In genomic region chr16:7397901-7398300, GRCh38 we compare ENCODE assay signal across 21 cellular contexts.
DNase-seq lines count a peak whose midpoint lies in the region; ATAC-seq, FAIRE-seq and TF ChIP-seq lines count a peak whose summit lies in the region.
"Had no signal": no experiment of that assay in that cellular context is flagged by ENCODE, and none has a peak within 500 bp of the region (broad histone marks: within the 10 kb centered on the region; RNA-seq: fewer than 3 reads in every experiment).

No MANE protein-coding gene starts in this region.

- peaks cover 2% of the 10 kb centered on the region for H3K9me3 ChIP-seq in effector memory CD4-positive, alpha-beta T cell (ENCODE audit: control insufficient read depth, low read length)
- H3K9me3 ChIP-seq in uterus, result no peaks in the 10 kb centered on the region
- H3K9me3 ChIP-seq: BLaER1 treated with 17β-estradiol and CSF1 and Interleukin-3, amounts not matched to agents 10 nM and 100 nM; body of pancreas; colonic mucosa; gastrocnemius medialis; pancreas had no signal

- intact Hi-C loops in uterus (cut with DNase I; ENCODE audit: low total_unique reads), result no loop called here

- H3K36me3 ChIP-seq in kidney epithelial cell (ENCODE audit: control insufficient read depth, insufficient read depth, low read length) (no peaks in the 10 kb centered on the region), uterus (no peaks in the 10 kb centered on the region)
- H3K36me3 ChIP-seq in effector memory CD4-positive, alpha-beta T cell (ENCODE audit: control insufficient read depth, insufficient read depth, low read length), result no peaks in the 10 kb centered on the region
- H3K36me3 ChIP-seq: BLaER1 treated with 17β-estradiol and CSF1 and Interleukin-3, amounts not matched to agents 10 nM and 100 nM; colonic mucosa; gastrocnemius medialis; pancreas had no signal

- peak; percentile 10 for DNase-seq in H54 (ENCODE audit: insufficient read length, low spot score)
- peak; percentile 9 for DNase-seq in amniotic epithelial cell (ENCODE audit: low read depth)
- DNase-seq in kidney epithelial cell (ENCODE audit: low read depth), result peak; percentile 56
- peak; percentile 1 for DNase-seq in smooth muscle cell of the brain vasculature (ENCODE audit: low read depth, low spot score)
- DNase-seq in activated effector memory CD4-positive, alpha-beta T cell treated with Interleukin-2 at 50 U/mL for 16 hours, result no peak
- DNase-seq in effector memory CD4-positive, alpha-beta T cell, result no peak
- DNase-seq in uterus, result no peak
- DNase-seq: activated CD4-positive, alpha-beta T cell treated with anti-CD3 and anti-CD28 coated beads, Interleukin-2, amount 50 U/mL, for 1 hour; activated CD8-positive, alpha-beta memory T cell treated with anti-CD3 and anti-CD28 coated beads, Interleukin-2, amount 50 U/mL, for 48 hours; activated naive CD4-positive, alpha-beta T cell treated with Interleukin-2 at 50 U/mL for 16 hours; body of pancreas; colonic mucosa; DMS 273 treated with DMSO at 0.1 percent for 48 hours; gastrocnemius medialis; IMR-90; left ventricle myocardium superior; NCI-H345; pancreas had no signal

- H3K27me3 ChIP-seq in kidney epithelial cell (ENCODE audit: control insufficient read depth, insufficient read depth, low read length) (no peaks in the 10 kb centered on the region), uterus (no peaks in the 10 kb centered on the region)
- no peaks in the 10 kb centered on the region for H3K27me3 ChIP-seq in effector memory CD4-positive, alpha-beta T cell (replicated peaks; ENCODE audit: control insufficient read depth, insufficient read depth, low read length, poor library complexity, severe bottlenecking)
- H3K27me3 ChIP-seq: BLaER1 treated with 17β-estradiol and CSF1 and Interleukin-3, amounts not matched to agents 10 nM and 100 nM; body of pancreas; colonic mucosa; gastrocnemius medialis had no signal

- no peak for ATAC-seq in HG03175 (IDR thresholded peaks at IDR 0.05; ENCODE audit: unreplicated experiment)
- ATAC-seq: body of pancreas, gastrocnemius medialis, left ventricle myocardium superior, pancreas had no signal

- H3K27ac ChIP-seq in effector memory CD4-positive, alpha-beta T cell (ENCODE audit: insufficient read depth, low read length, poor library complexity, severe bottlenecking), result no peak overlapping the region
- no peak overlapping the region for H3K27ac ChIP-seq in uterus
- H3K27ac ChIP-seq: BLaER1 treated with 17β-estradiol and CSF1 and Interleukin-3, amounts not matched to agents 10 nM and 100 nM; body of pancreas; colonic mucosa; pancreas had no signal

- TF ChIP-seq CTCF in kidney epithelial cell (IDR thresholded peaks at IDR 0.05; ENCODE audit: insufficient read depth, low read length, poor library complexity, severe bottlenecking) (no peak), uterus (IDR thresholded peaks at IDR 0.05) (no peak)

- FAIRE-seq in H54 (lab: Jason Lieb, UNC), result no peak
- FAIRE-seq: endothelial cell of umbilical vein, pancreas had no signal

- H3K4me3 ChIP-seq in kidney epithelial cell (ENCODE audit: low read depth, low read length), result no peak overlapping the region
- H3K4me3 ChIP-seq in effector memory CD4-positive, alpha-beta T cell (ENCODE audit: insufficient read depth, low read depth, low read length, poor library complexity, severe bottlenecking), result no peak overlapping the region
- H3K4me3 ChIP-seq in uterus, result no peak overlapping the region
- H3K4me3 ChIP-seq: BLaER1 treated with 17β-estradiol and CSF1 and Interleukin-3, amounts not matched to agents 10 nM and 100 nM; body of pancreas; colonic mucosa; gastrocnemius medialis; pancreas had no signal

- TF ChIP-seq POLR2A in H54 (IDR thresholded peaks at IDR 0.05; ENCODE audit: low read depth, low read length) (no peak), uterus (IDR thresholded peaks at IDR 0.05) (no peak)

- H3K4me1 ChIP-seq in effector memory CD4-positive, alpha-beta T cell (ENCODE audit: control insufficient read depth, insufficient read depth, low read length, poor library complexity, severe bottlenecking), result no peaks in the 10 kb centered on the region
- H3K4me1 ChIP-seq in uterus, result no peaks in the 10 kb centered on the region
- H3K4me1 ChIP-seq: BLaER1 treated with 17β-estradiol and CSF1 and Interleukin-3, amounts not matched to agents 10 nM and 100 nM; body of pancreas; colonic mucosa; pancreas had no signal

Comparison
In these comparisons a context has a peak if more than half of its experiments do, and no peak if none do; other contexts are left out.
1. DNase-seq: peak in H54 (single experiment), amniotic epithelial cell (single experiment), kidney epithelial cell (single experiment) and smooth muscle cell of the brain vasculature (single experiment); none in activated effector memory CD4-positive, alpha-beta T cell treated with Interleukin-2 at 50 U/mL for 16 hours (single experiment), effector memory CD4-positive, alpha-beta T cell (0 of 3) and uterus (0 of 2).